16 cellular contexts compared by ENCODE assay signal in genomic region chr9:92003308-92004044, GRCh38. TPM values are rescaled to one million over a fixed set of nuclear protein-coding genes. Genes with fewer than 3 reads are reported as not detected.
A peak's percentile ranks its signal among the peaks of the same experiment; 100 is the strongest.
DNase-seq lines count a peak whose midpoint lies in the region; ATAC-seq and TF ChIP-seq lines count a peak whose summit lies in the region.
"Had no signal": no experiment of that assay in that cellular context is flagged by ENCODE, and none has a peak within 500 bp of the region (broad histone marks: within the 10 kb centered on the region; RNA-seq: fewer than 3 reads in every experiment).

No MANE protein-coding gene starts in this region.

- H3K4me3 ChIP-seq in esophagus muscularis mucosa = no peak overlapping the region
- H3K4me3 ChIP-seq in aorta (ENCODE audit: low read length in 2 of 2) = no peak overlapping the region

- H3K9me3 ChIP-seq in esophagus muscularis mucosa (no peaks in the 10 kb centered on the region), aorta (ENCODE audit: control insufficient read depth, low read length) (no peaks in the 10 kb centered on the region)

- no peak for DNase-seq in stimulated activated naive CD8-positive, alpha-beta T cell treated with anti-CD3 and anti-CD28 coated beads, Interleukin-15, amount 100 ng/mL, for 72 hours
- no peak for DNase-seq in stimulated activated naive CD8-positive, alpha-beta T cell treated with anti-CD3 and anti-CD28 coated beads, Interleukin-15, Interleukin-2, amounts not matched to agents 100 U/mL and 50 U/mL, for 24 hours
- peak; percentile 78 for DNase-seq in esophagus muscularis mucosa (ENCODE audit: extremely low spot score)
- no peak for DNase-seq in aorta
- no peak for DNase-seq in activated effector memory CD4-positive, alpha-beta T cell treated with Interleukin-2 at 50 U/mL for 16 hours
- DNase-seq in hippocampal formation (lab: John Stamatoyannopoulos, UW) = no peak
- DNase-seq: C1 segment of cervical spinal cord; Calu3; CD4-positive, alpha-beta T cell; DMS 273 treated with DMSO at 0.1 percent for 48 hours; HCEC 1CT; HFFc6 had no signal

- H3K27me3 ChIP-seq in esophagus muscularis mucosa (no peaks in the 10 kb centered on the region), aorta (ENCODE audit: control insufficient read depth in 1 of 2, insufficient read depth in 2 of 2, low read length in 1 of 2) (no peaks in the 10 kb centered on the region)

- no peak for TF ChIP-seq EP300 in esophagus muscularis mucosa (IDR thresholded peaks at IDR 0.05)

- H3K36me3 ChIP-seq in esophagus muscularis mucosa (no peaks in the 10 kb centered on the region), aorta (ENCODE audit: control insufficient read depth in 1 of 2, insufficient read depth in 2 of 2, low read length in 1 of 2) (no peaks in the 10 kb centered on the region)

- H3K4me3 Mint-ChIP-seq in stimulated activated naive CD8-positive, alpha-beta T cell treated with anti-CD3 and anti-CD28 coated beads, Interleukin-15, amount 100 ng/mL, for 72 hours = no peak overlapping the region
- no peak overlapping the region for H3K4me3 Mint-ChIP-seq in stimulated activated memory B cell treated with anti-CD40 and anti-IgM and Interleukin-4, amounts not matched to agents 10 μg/mL and 1 μg/mL and 100 μg/mL, for 72 hours
- H3K4me3 Mint-ChIP-seq: B cell; CD4-positive, alpha-beta T cell; HFFc6 had no signal

- H3K27ac Mint-ChIP-seq in stimulated activated naive CD8-positive, alpha-beta T cell treated with anti-CD3 and anti-CD28 coated beads, Interleukin-15, amount 100 ng/mL, for 72 hours = no peak overlapping the region
- no peak overlapping the region for H3K27ac Mint-ChIP-seq in stimulated activated memory B cell treated with anti-CD40 and anti-IgM and Interleukin-4, amounts not matched to agents 10 μg/mL and 1 μg/mL and 100 μg/mL, for 72 hours
- H3K27ac Mint-ChIP-seq: B cell; CD4-positive, alpha-beta T cell; HFFc6 had no signal

- TF ChIP-seq CTCF in esophagus muscularis mucosa (IDR thresholded peaks at IDR 0.05) = no peak

- TF ChIP-seq POLR2A in esophagus muscularis mucosa (IDR thresholded peaks at IDR 0.05; ENCODE audit: low read depth) = no peak

- no peaks in the 10 kb centered on the region for H3K4me1 ChIP-seq in esophagus muscularis mucosa
- H3K4me1 ChIP-seq in aorta (ENCODE audit: control insufficient read depth in 1 of 2, insufficient read depth in 2 of 2, low read length in 2 of 2) = no peaks in the 10 kb centered on the region

- no peak overlapping the region for H3K27ac ChIP-seq in esophagus muscularis mucosa (replicated peaks in 1 of 4)
- no peak overlapping the region for H3K27ac ChIP-seq in aorta (ENCODE audit: low read depth in 1 of 2, low read length in 2 of 2)

- ATAC-seq in stimulated activated naive CD8-positive, alpha-beta T cell treated with anti-CD3 and anti-CD28 coated beads, Interleukin-15, amount 100 ng/mL, for 72 hours = peak; percentile 23
- no peak for ATAC-seq in stimulated activated naive CD8-positive, alpha-beta T cell treated with anti-CD3 and anti-CD28 coated beads, Interleukin-15, Interleukin-2, amounts not matched to agents 100 U/mL and 50 U/mL, for 24 hours
- peak; percentile 20 for ATAC-seq in stimulated activated memory B cell treated with anti-CD40 and anti-IgM and Interleukin-4, amounts not matched to agents 10 μg/mL and 1 μg/mL and 100 μg/mL, for 72 hours
- ATAC-seq in aorta (ENCODE audit: low FRiP score) (peak; percentile 29), HG02571 (IDR thresholded peaks at IDR 0.05; ENCODE audit: unreplicated experiment) (no peak)

- 93% methylated on average over 22 of the region's 31 CpGs for WGBS in esophagus muscularis mucosa
- 90 to 92% methylated on average over 31 of the region's 31 CpGs for WGBS in aorta, 2 donors

- no peaks in the 10 kb centered on the region for H3K27me3 Mint-ChIP-seq in stimulated activated naive CD8-positive, alpha-beta T cell treated with anti-CD3 and anti-CD28 coated beads, Interleukin-15, amount 100 ng/mL, for 72 hours
- peaks cover 11% of the 10 kb centered on the region for H3K27me3 Mint-ChIP-seq in stimulated activated memory B cell treated with anti-CD40 and anti-IgM and Interleukin-4, amounts not matched to agents 10 μg/mL and 1 μg/mL and 100 μg/mL, for 72 hours

- intact Hi-C loops in esophagus muscularis mucosa (cut with DNase I) (no loop called here), aorta (cut with DNase I) (no loop called here)

- H3K9me3 Mint-ChIP-seq in stimulated activated naive CD8-positive, alpha-beta T cell treated with anti-CD3 and anti-CD28 coated beads, Interleukin-15, amount 100 ng/mL, for 72 hours = no peaks in the 10 kb centered on the region
- H3K9me3 Mint-ChIP-seq in stimulated activated memory B cell treated with anti-CD40 and anti-IgM and Interleukin-4, amounts not matched to agents 10 μg/mL and 1 μg/mL and 100 μg/mL, for 72 hours = no peaks in the 10 kb centered on the region
- H3K9me3 Mint-ChIP-seq: CD4-positive, alpha-beta T cell; HFFc6 had no signal

- no peaks in the 10 kb centered on the region for H3K36me3 Mint-ChIP-seq in stimulated activated memory B cell treated with anti-CD40 and anti-IgM and Interleukin-4, amounts not matched to agents 10 μg/mL and 1 μg/mL and 100 μg/mL, for 72 hours

- H3K4me1 Mint-ChIP-seq in stimulated activated naive CD8-positive, alpha-beta T cell treated with anti-CD3 and anti-CD28 coated beads, Interleukin-15, amount 100 ng/mL, for 72 hours = no peaks in the 10 kb centered on the region
- no peaks in the 10 kb centered on the region for H3K4me1 Mint-ChIP-seq in stimulated activated memory B cell treated with anti-CD40 and anti-IgM and Interleukin-4, amounts not matched to agents 10 μg/mL and 1 μg/mL and 100 μg/mL, for 72 hours
- H3K4me1 Mint-ChIP-seq: B cell had no signal

RNA-seq across cellular contexts. Expression of gene ROR2, which starts 53.4 kb away (rescaled TPM):
- total RNA-seq in esophagus muscularis mucosa (10 to 100 TPM; 37.4 to 71.8 (median 59.4) TPM), aorta (1 to 10 TPM; 1.6 to 5.8 TPM)
- polyA plus RNA-seq in aorta = not detected
- total RNA-seq: Calu3; CD4-positive, alpha-beta T cell; HepG2 had no signal
- polyA plus RNA-seq: HepG2 had no signal

Comparison
In these comparisons a context has a peak if more than half of its experiments do, and no peak if none do; other contexts are left out.
1. ATAC-seq: peak in stimulated activated naive CD8-positive, alpha-beta T cell treated with anti-CD3 and anti-CD28 coated beads, Interleukin-15, amount 100 ng/mL, for 72 hours (single experiment), stimulated activated memory B cell treated with anti-CD40 and anti-IgM and Interleukin-4, amounts not matched to agents 10 μg/mL and 1 μg/mL and 100 μg/mL, for 72 hours (single experiment) and aorta (single experiment); none in stimulated activated naive CD8-positive, alpha-beta T cell treated with anti-CD3 and anti-CD28 coated beads, Interleukin-15, Interleukin-2, amounts not matched to agents 100 U/mL and 50 U/mL, for 24 hours (single experiment) and HG02571 (single experiment).
2. RNA of gene ROR2, which starts 53.4 kb away (total RNA-seq): 37.4 to 71.8 TPM in esophagus muscularis mucosa; 1.6 to 5.8 TPM in aorta; every median in the first group is over 4 times any median in the second.